Comparison of ENCODE assay signal across 1 cellular context in genomic region chr10:131760416-131761166, GRCh38.
TF ChIP-seq lines count a peak whose summit lies in the region.

No MANE protein-coding gene starts in this region.

TF ChIP-seq in GM23338, 12 proteins besides CTCF, POLR2A, EP300 and RAD21:
- TF ChIP-seq JUNB (IDR thresholded peaks at IDR 0.05; ENCODE audit: unreplicated experiment) (no peak), EZH2 (IDR thresholded peaks at IDR 0.05; ENCODE audit: low read depth, unreplicated experiment) (no peak), REST (IDR thresholded peaks at IDR 0.05; ENCODE audit: unreplicated experiment) (no peak), STAT1 (IDR thresholded peaks at IDR 0.05; ENCODE audit: unreplicated experiment) (no peak), CREB1 (CRISPR knock-in tag; IDR thresholded peaks at IDR 0.05; ENCODE audit: low read depth) (no peak), POLR2AphosphoS5 (IDR thresholded peaks at IDR 0.05; ENCODE audit: low read depth) (no peak), EZH2phosphoT487 (IDR thresholded peaks at IDR 0.05; ENCODE audit: unreplicated experiment) (no peak), NANOG (IDR thresholded peaks at IDR 0.05; ENCODE audit: borderline replicate concordance) (no peak), ZNF331 (CRISPR knock-in tag; IDR thresholded peaks at IDR 0.05; ENCODE audit: low read depth) (no peak), ZNF114 (CRISPR knock-in tag; IDR thresholded peaks at IDR 0.05) (no peak), ZNF462 (CRISPR knock-in tag; IDR thresholded peaks at IDR 0.05) (no peak), ETS1 (IDR thresholded peaks at IDR 0.05) (no peak)
